Comparison of ENCODE assay signal across 8 cellular contexts in the genomic region with DNA sequence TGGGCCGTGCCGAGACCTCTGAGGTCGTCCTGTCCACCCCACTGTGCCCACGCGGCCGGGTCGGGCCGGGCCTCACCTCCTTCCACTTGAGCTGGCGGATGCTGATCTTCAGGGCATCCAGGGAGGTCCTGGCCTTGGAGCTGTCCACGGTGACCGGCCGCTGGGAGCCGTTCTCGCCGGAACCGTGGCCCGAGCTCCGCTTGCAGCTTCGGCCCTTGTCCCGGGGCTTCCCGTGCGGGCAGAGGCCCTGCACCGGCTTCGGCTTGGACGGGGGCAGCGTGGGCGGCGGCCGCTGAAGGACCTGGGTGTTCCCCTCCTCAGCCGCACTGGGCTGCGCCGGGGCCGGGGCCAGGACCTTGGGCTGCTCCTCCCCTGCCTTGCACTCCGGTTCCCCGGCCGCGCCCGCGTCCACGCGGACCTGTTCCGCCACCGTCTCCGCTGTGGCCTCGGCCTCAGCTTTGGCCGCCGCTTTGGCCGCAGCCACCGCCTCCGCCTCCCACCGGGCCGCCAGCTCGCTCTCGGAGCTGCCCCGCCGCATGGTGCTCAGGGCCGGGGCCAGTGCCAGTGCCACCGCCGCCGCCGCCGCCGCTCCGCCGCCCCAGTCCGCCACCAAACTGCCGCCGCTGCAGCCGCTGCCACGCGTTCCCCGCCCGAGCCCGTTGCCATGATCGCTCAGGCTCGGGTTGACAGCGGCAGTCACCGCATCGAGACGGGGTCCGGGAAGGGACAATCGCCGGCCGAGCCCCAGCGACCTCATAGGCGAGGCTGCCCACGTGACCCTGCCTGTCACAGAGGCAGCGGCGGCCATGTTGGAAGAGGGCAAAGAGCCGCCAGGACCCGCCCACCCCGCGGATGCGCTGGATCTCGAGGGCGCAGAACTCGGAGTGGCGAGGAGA. TPM values are rescaled to one million over a fixed set of nuclear protein-coding genes. Genes with fewer than 3 reads are reported as not detected.
DNase-seq lines count a peak whose midpoint lies in the region; ATAC-seq and TF ChIP-seq lines count a peak whose summit lies in the region.

A gene with protein sequence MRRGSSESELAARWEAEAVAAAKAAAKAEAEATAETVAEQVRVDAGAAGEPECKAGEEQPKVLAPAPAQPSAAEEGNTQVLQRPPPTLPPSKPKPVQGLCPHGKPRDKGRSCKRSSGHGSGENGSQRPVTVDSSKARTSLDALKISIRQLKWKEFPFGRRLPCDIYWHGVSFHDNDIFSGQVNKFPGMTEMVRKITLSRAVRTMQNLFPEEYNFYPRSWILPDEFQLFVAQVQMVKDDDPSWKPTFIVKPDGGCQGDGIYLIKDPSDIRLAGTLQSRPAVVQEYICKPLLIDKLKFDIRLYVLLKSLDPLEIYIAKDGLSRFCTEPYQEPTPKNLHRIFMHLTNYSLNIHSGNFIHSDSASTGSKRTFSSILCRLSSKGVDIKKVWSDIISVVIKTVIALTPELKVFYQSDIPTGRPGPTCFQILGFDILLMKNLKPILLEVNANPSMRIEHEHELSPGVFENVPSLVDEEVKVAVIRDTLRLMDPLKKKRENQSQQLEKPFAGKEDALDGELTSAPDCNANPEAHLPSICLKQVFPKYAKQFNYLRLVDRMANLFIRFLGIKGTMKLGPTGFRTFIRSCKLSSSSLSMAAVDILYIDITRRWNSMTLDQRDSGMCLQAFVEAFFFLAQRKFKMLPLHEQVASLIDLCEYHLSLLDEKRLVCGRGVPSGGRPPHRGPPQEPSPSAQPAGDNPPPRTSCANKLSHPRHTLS (minus strand): TSS at position 698 of the 896 bp plus-strand sequence. CDS start 160 bp downstream, at position 538.

- H3K27me3 ChIP-seq in kidney epithelial cell (ENCODE audit: control insufficient read depth, insufficient read depth, low read length) = no peaks in the 10 kb centered on the region

- H3K4me3 ChIP-seq in AG10803 (ENCODE audit: low read length) (peak within 1 kb of the TSS; percentile 78), kidney epithelial cell (ENCODE audit: low read depth, low read length) (peak within 1 kb of the TSS; percentile 78)

- no peak for TF ChIP-seq CTCF in AG10803 (conservative IDR thresholded peaks at IDR 0.05; ENCODE audit: low read length)
- no peak for TF ChIP-seq CTCF in kidney epithelial cell (IDR thresholded peaks at IDR 0.05; ENCODE audit: insufficient read depth, low read length, poor library complexity, severe bottlenecking)

- no peaks in the 10 kb centered on the region for H3K36me3 ChIP-seq in kidney epithelial cell (ENCODE audit: control insufficient read depth, insufficient read depth, low read length)

- ATAC-seq in GM19035 (IDR thresholded peaks at IDR 0.05; ENCODE audit: unreplicated experiment) = peak; percentile 92
- ATAC-seq in HG03342 (IDR thresholded peaks at IDR 0.05; ENCODE audit: unreplicated experiment) = peak; percentile 92
- peak; percentile 97 for ATAC-seq in activated CD4-positive, CD25-positive, alpha-beta regulatory T cell treated with anti-CD3 and anti-CD28 coated beads, Interleukin-2, amount 50 U/mL, for 24 hours

- DNase-seq in AG10803 (ENCODE audit: low read depth) (peak; percentile 93), NCI-H345 treated with DMSO at 0.1 percent for 48 hours (lab: John Stamatoyannopoulos, UW; ENCODE audit: unreplicated experiment) (peak; percentile 87), cerebellum (ENCODE audit: low spot score) (peak; percentile 94), kidney epithelial cell (ENCODE audit: low read depth) (peak; percentile 50)
- DNase-seq in stimulated activated CD4-positive, alpha-beta T cell treated with anti-CD3 and anti-CD28 coated beads, Interleukin-15, amount 100 ng/mL, for 24 hours = peak; percentile 98

RNA-seq across cellular contexts. Expression of the gene that starts here (rescaled TPM):
- total RNA-seq in cerebellum = 22.1 TPM
- total RNA-seq in kidney epithelial cell = 3.7 and 4.2 TPM in 2 replicates

Comparison
In these comparisons a context has a peak if more than half of its experiments do, and no peak if none do; other contexts are left out.
1. Peak in every context shown above with its lines: DNase-seq, ATAC-seq and H3K4me3 ChIP-seq.